19 cellular contexts compared by ENCODE assay signal in genomic region chr1:16143005-16143565, GRCh38. TPM values are rescaled to one million over a fixed set of nuclear protein-coding genes. Genes with fewer than 3 reads are reported as not detected.
DNase-seq lines count a peak whose midpoint lies in the region; ATAC-seq and TF ChIP-seq lines count a peak whose summit lies in the region.
"Had no signal": no experiment of that assay in that cellular context is flagged by ENCODE, and none has a peak within 500 bp of the region (broad histone marks: within the 10 kb centered on the region; RNA-seq: fewer than 3 reads in every experiment).

No MANE protein-coding gene starts in this region.

- no peak for TF ChIP-seq POLR2A in stomach (IDR thresholded peaks at IDR 0.05)

- peaks cover 16 to 45% of the 10 kb centered on the region in 2 donors for H3K4me1 ChIP-seq in ascending aorta
- H3K4me1 ChIP-seq in left lung: peaks cover 71 to 87% of the 10 kb centered on the region in 2 donors
- peaks cover 70 to 88% (median 79%) of the 10 kb centered on the region in 4 donors for H3K4me1 ChIP-seq in stomach
- no peaks in the 10 kb centered on the region for H3K4me1 ChIP-seq in naive thymus-derived CD4-positive, alpha-beta T cell (ENCODE audit: control insufficient read depth in 2 of 2, insufficient read depth in 2 of 2, low read length in 2 of 2)

- H3K4me3 Mint-ChIP-seq in Calu3 (ENCODE audit: low read depth, unreplicated experiment): peak overlapping the region; percentile 71
- H3K4me3 Mint-ChIP-seq in naive thymus-derived CD4-positive, alpha-beta T cell: no peak overlapping the region
- H3K4me3 Mint-ChIP-seq: activated CD4-positive, alpha-beta T cell treated with anti-CD3 and anti-CD28 coated beads for 36 hours; memory B cell had no signal

- TF ChIP-seq CTCF in Calu3 (IDR thresholded peaks at IDR 0.05; ENCODE audit: unreplicated experiment) (no peak), ascending aorta (IDR thresholded peaks at IDR 0.05) (no peak), left lung (IDR thresholded peaks at IDR 0.05) (no peak), stomach (IDR thresholded peaks at IDR 0.05) (no peak)

- H3K36me3 ChIP-seq in ascending aorta (peaks cover under 1 to 15% of the 10 kb centered on the region in 2 donors), left lung (peaks cover 0 to 9% of the 10 kb centered on the region in 2 donors), stomach (peaks cover 2 to 26% (median 14%) of the 10 kb centered on the region in 4 donors)
- no peaks in the 10 kb centered on the region for H3K36me3 ChIP-seq in naive thymus-derived CD4-positive, alpha-beta T cell (ENCODE audit: control insufficient read depth in 2 of 3, insufficient read depth in 3 of 3, low read length in 3 of 3)

- TF ChIP-seq EP300 in stomach (IDR thresholded peaks at IDR 0.05): no peak

- peaks cover 61% of the 10 kb centered on the region for H3K4me1 Mint-ChIP-seq in Calu3 (ENCODE audit: low read depth, unreplicated experiment)
- H3K4me1 Mint-ChIP-seq in naive thymus-derived CD4-positive, alpha-beta T cell: peaks cover 0 to 17% (median 14%) of the 10 kb centered on the region in 7 donors

- H3K9me3 ChIP-seq in ascending aorta: no peaks in the 10 kb centered on the region
- no peaks in the 10 kb centered on the region for H3K9me3 ChIP-seq in left lung
- H3K9me3 ChIP-seq in stomach: no peaks in the 10 kb centered on the region
- no peaks in the 10 kb centered on the region for H3K9me3 ChIP-seq in naive thymus-derived CD4-positive, alpha-beta T cell (ENCODE audit: control insufficient read depth in 2 of 3, low read length in 3 of 3)

- CTCF ChIA-PET in Calu3 (lab: Charles Lee): interaction anchor here (0.9 to 1.7 kb wide), 3 partner anchors 10 to 61 kb away, joined by 3 to 6 read pairs (median 4); no protein-coding TSS in a partner anchor
- CTCF ChIA-PET in naive thymus-derived CD4-positive, alpha-beta T cell (lab: Charles Lee): no interaction called here

- BruUV-seq in Calu3 (replicated peaks; lab: Mats Ljungman, UMichigan): no TSS peak

- H3K36me3 Mint-ChIP-seq in Calu3 (ENCODE audit: insufficient read depth, unreplicated experiment): peaks cover 100% of the 10 kb centered on the region
- H3K36me3 Mint-ChIP-seq in naive thymus-derived CD4-positive, alpha-beta T cell: peaks cover 0 to under 1% (median 0%) of the 10 kb centered on the region in 5 donors
- H3K36me3 Mint-ChIP-seq: memory B cell had no signal

- H3K4me3 ChIP-seq in ascending aorta (no peak overlapping the region), left lung (no peak overlapping the region), stomach (no peak overlapping the region)
- no peak overlapping the region for H3K4me3 ChIP-seq in naive thymus-derived CD4-positive, alpha-beta T cell (ENCODE audit: low read length)

- H3K27me3 ChIP-seq in ascending aorta: no peaks in the 10 kb centered on the region
- H3K27me3 ChIP-seq in left lung: no peaks in the 10 kb centered on the region
- H3K27me3 ChIP-seq in stomach: no peaks in the 10 kb centered on the region
- no peaks in the 10 kb centered on the region for H3K27me3 ChIP-seq in naive thymus-derived CD4-positive, alpha-beta T cell (ENCODE audit: control insufficient read depth in 2 of 2, insufficient read depth in 2 of 2, low read length in 2 of 2)

- intact Hi-C loops in Calu3 (cut with micrococcal nuclease; ENCODE audit: unreplicated experiment) (no loop called here), ascending aorta (cut with DNase I) (no loop called here), left lung (cut with DNase I) (no loop called here), stomach (cut with DNase I; ENCODE audit: low total_unique reads) (no loop called here)
- intact Hi-C loops in naive thymus-derived CD4-positive, alpha-beta T cell (cut with micrococcal nuclease): no loop called here

- peak overlapping the region; percentile 84 to 94 for H3K27ac ChIP-seq in ascending aorta
- H3K27ac ChIP-seq in left lung: peak overlapping the region; percentile 86 to 87
- peak overlapping the region; percentile 85 to 97 (median 89) for H3K27ac ChIP-seq in stomach
- H3K27ac ChIP-seq in naive thymus-derived CD4-positive, alpha-beta T cell (ENCODE audit: low read depth, low read length): no peak overlapping the region

- DNase-seq in Calu3 (no peak), ascending aorta (ENCODE audit: low spot score in 2 of 2) (no peak), left lung (no peak), stomach (no peak), cerebellum (ENCODE audit: low spot score) (no peak), NCI-H510A treated with DMSO at 0.1 percent for 48 hours (lab: John Stamatoyannopoulos, UW) (no peak)
- no peak for DNase-seq in naive thymus-derived CD4-positive, alpha-beta T cell
- DNase-seq: activated CD4-positive, alpha-beta T cell treated with anti-CD3 and anti-CD28 coated beads for 36 hours; activated CD8-positive, alpha-beta memory T cell treated with anti-CD3 and anti-CD28 coated beads, Interleukin-2, amount 50 U/mL, for 48 hours; activated naive CD4-positive, alpha-beta T cell treated with Interleukin-2 at 50 U/mL for 16 hours; effector CD8-positive, alpha-beta T cell; KG1; NCI-H1105; NCI-H2171; NK-92 treated with Interleukin-12 subunit alpha and Interleukin-12 subunit beta, amount 100 ng/mL, for 24 hours; SIG-M5; stimulated activated CD4-positive, alpha-beta T cell treated with anti-CD3 and anti-CD28 coated beads, Interleukin-4, amount 100 ng/mL, for 4 hours had no signal

- H3K9me3 Mint-ChIP-seq in Calu3 (ENCODE audit: low read depth, unreplicated experiment): no peaks in the 10 kb centered on the region
- no peaks in the 10 kb centered on the region for H3K9me3 Mint-ChIP-seq in naive thymus-derived CD4-positive, alpha-beta T cell
- H3K9me3 Mint-ChIP-seq: memory B cell had no signal

- peak overlapping the region; percentile 91 for H3K27ac Mint-ChIP-seq in Calu3 (ENCODE audit: unreplicated experiment)
- no peak overlapping the region for H3K27ac Mint-ChIP-seq in naive thymus-derived CD4-positive, alpha-beta T cell
- H3K27ac Mint-ChIP-seq: activated CD4-positive, alpha-beta T cell treated with anti-CD3 and anti-CD28 coated beads for 36 hours; memory B cell had no signal

- H3K27me3 Mint-ChIP-seq in Calu3 (ENCODE audit: unreplicated experiment): no peaks in the 10 kb centered on the region
- peaks cover 0 to 11% (median 0%) of the 10 kb centered on the region in 5 donors for H3K27me3 Mint-ChIP-seq in naive thymus-derived CD4-positive, alpha-beta T cell
- H3K27me3 Mint-ChIP-seq: activated CD4-positive, alpha-beta T cell treated with anti-CD3 and anti-CD28 coated beads for 36 hours had no signal

- no peak for ATAC-seq in left lung
- no peak for ATAC-seq in naive thymus-derived CD4-positive, alpha-beta T cell
- no peak for ATAC-seq in HG02970 (IDR thresholded peaks at IDR 0.05; ENCODE audit: low FRiP score, unreplicated experiment)
- ATAC-seq: activated CD4-positive, alpha-beta T cell treated with anti-CD3 and anti-CD28 coated beads for 36 hours had no signal

- POLR2A ChIA-PET in naive thymus-derived CD4-positive, alpha-beta T cell (lab: Charles Lee): no interaction called here

- WGBS in stomach, 5 donors: 55 to 80% (median 66%) methylated on average over 7 of the region's 7 CpGs

RNA-seq across cellular contexts. Expression of gene EPHA2, which starts 12.8 kb away (rescaled TPM):
- total RNA-seq in Calu3 (2022) (130 and 161 TPM in 2 replicates), ascending aorta (42.7 TPM), left lung (10 to 100 TPM; 36.9 to 62.6 TPM), stomach (100 to 1,000 TPM in 1 of 5 donors, 10 to 100 TPM in 3, 1 to 10 TPM in 1; 6.7 to 200 (median 42.7) TPM), cerebellum (2.3 TPM)
- 10 to 100 TPM in 2 of 3 donors, 1 to 10 TPM in 1; 4.6 to 30.4 (median 11.0) TPM for polyA plus RNA-seq in stomach
- under 1 TPM in 2 of 5 experiments, not detected in 3; 0.59 to 0.61 TPM for total RNA-seq in naive thymus-derived CD4-positive, alpha-beta T cell
- polyA plus RNA-seq in naive thymus-derived CD4-positive, alpha-beta T cell: under 1 TPM in 1 of 2 donors, not detected in 1; 0.30 TPM
